In genomic region chr16:78988361-78988992, GRCh38 we compare ENCODE assay signal across 14 cellular contexts.
A peak's percentile ranks its signal among the peaks of the same experiment; 100 is the strongest.
DNase-seq lines count a peak whose midpoint lies in the region; ATAC-seq and TF ChIP-seq lines count a peak whose summit lies in the region.
"Had no signal": no experiment of that assay in that cellular context is flagged by ENCODE, and none has a peak within 500 bp of the region (broad histone marks: within the 10 kb centered on the region; RNA-seq: fewer than 3 reads in every experiment).

No MANE protein-coding gene starts in this region.

- peak; percentile 89 for ATAC-seq in WTC11
- ATAC-seq in GM18858 (IDR thresholded peaks at IDR 0.05; ENCODE audit: unreplicated experiment): no peak
- no peak for ATAC-seq in GM21515 (IDR thresholded peaks at IDR 0.05; ENCODE audit: unreplicated experiment)
- ATAC-seq: activated naive CD8-positive, alpha-beta T cell treated with anti-CD3 and anti-CD28 coated beads, Interleukin-2, amount 50 U/mL, for 24 hours had no signal

- no peak overlapping the region; the same call in 1 of the 2 replicates for H3K27ac Mint-ChIP-seq in WTC11
- no peak overlapping the region for H3K27ac Mint-ChIP-seq in nephron progenitor cell
- H3K27ac Mint-ChIP-seq: activated naive CD8-positive, alpha-beta T cell treated with anti-CD3 and anti-CD28 coated beads, Interleukin-2, amount 50 U/mL, for 24 hours; activated T-helper 2 cell treated with anti-CD3 and anti-CD28 coated beads, Interferon-gamma antibody, Interleukin-2, Interleukin-4, amounts not matched to agents 10 μg/mL and 5 μg/mL and 100 μg/mL, durations not matched to agents 14 hours and 24 hours and 36 hours; stimulated activated naive CD8-positive, alpha-beta T cell treated with anti-CD3 and anti-CD28 coated beads, Interleukin-15, Interleukin-2, amounts not matched to agents 100 ng/mL and 50 ng/mL, for 24 hours had no signal

- H3K4me3 Mint-ChIP-seq in WTC11: no peak overlapping the region
- peak overlapping the region; percentile 15 for H3K4me3 Mint-ChIP-seq in nephron progenitor cell
- H3K4me3 Mint-ChIP-seq: activated naive CD8-positive, alpha-beta T cell treated with anti-CD3 and anti-CD28 coated beads, Interleukin-2, amount 50 U/mL, for 24 hours; stimulated activated naive CD8-positive, alpha-beta T cell treated with anti-CD3 and anti-CD28 coated beads, Interleukin-15, Interleukin-2, amounts not matched to agents 100 ng/mL and 50 ng/mL, for 24 hours had no signal

- CTCF ChIA-PET in WTC11 (lab: Charles Lee): interaction anchor here (0.6 to 1.4 kb wide), 8 partner anchors 11 to 614 kb away, joined by 3 to 8 read pairs (median 4); no protein-coding TSS in a partner anchor

- POLR2A ChIA-PET in WTC11 (lab: Charles Lee): interaction anchor here (0.7 kb wide), 1 partner anchor 339 kb away, joined by 3 read pairs; no protein-coding TSS in a partner anchor

- DNase-seq in CD1c-positive myeloid dendritic cell (ENCODE audit: extremely low spot score): peak; percentile 12
- DNase-seq in HuH-7 (ENCODE audit: low spot score): peak; percentile 52
- peak; percentile 30 for DNase-seq in WTC11 (ENCODE audit: low spot score)
- DNase-seq in nephron progenitor cell: no peak
- no peak for DNase-seq in HPDE6-E6E7 (ENCODE audit: extremely low spot score)
- DNase-seq: activated naive CD8-positive, alpha-beta T cell treated with anti-CD3 and anti-CD28 coated beads, Interleukin-2, amount 50 U/mL, for 24 hours; esophagus squamous epithelium; NCI-H1694; SJCRH30; upper lobe of left lung had no signal

- H3K27me3 Mint-ChIP-seq in WTC11 (ENCODE audit: low read depth): no peaks in the 10 kb centered on the region
- peaks cover 13% of the 10 kb centered on the region for H3K27me3 Mint-ChIP-seq in nephron progenitor cell (ENCODE audit: low read depth, poor library complexity)
- H3K27me3 Mint-ChIP-seq: activated naive CD8-positive, alpha-beta T cell treated with anti-CD3 and anti-CD28 coated beads, Interleukin-2, amount 50 U/mL, for 24 hours; stimulated activated naive CD8-positive, alpha-beta T cell treated with anti-CD3 and anti-CD28 coated beads, Interleukin-15, Interleukin-2, amounts not matched to agents 100 ng/mL and 50 ng/mL, for 24 hours had no signal

- H3K36me3 Mint-ChIP-seq in WTC11: no peaks in the 10 kb centered on the region; the same call in 1 of the 2 replicates
- no peaks in the 10 kb centered on the region for H3K36me3 Mint-ChIP-seq in nephron progenitor cell (ENCODE audit: low read depth)

- H3K9me3 Mint-ChIP-seq in WTC11: 0 out of 2 replicates have a peak, but pooled peaks cover 5% of the 10 kb centered on the region
- H3K9me3 Mint-ChIP-seq in nephron progenitor cell: peaks cover 8% of the 10 kb centered on the region
- H3K9me3 Mint-ChIP-seq: activated T-helper 2 cell treated with anti-CD3 and anti-CD28 coated beads, Interferon-gamma antibody, Interleukin-2, Interleukin-4, amounts not matched to agents 10 μg/mL and 5 μg/mL and 100 μg/mL, durations not matched to agents 14 hours and 24 hours and 36 hours; stimulated activated naive CD8-positive, alpha-beta T cell treated with anti-CD3 and anti-CD28 coated beads, Interleukin-15, Interleukin-2, amounts not matched to agents 100 ng/mL and 50 ng/mL, for 24 hours had no signal

- TF ChIP-seq CTCF in WTC11 (IDR thresholded peaks at IDR 0.05): peak; percentile 36
- TF ChIP-seq CTCF in nephron progenitor cell (IDR thresholded peaks at IDR 0.05): peak; percentile 32

- peaks cover 53% of the 10 kb centered on the region for H3K4me1 Mint-ChIP-seq in WTC11
- peaks cover 72% of the 10 kb centered on the region for H3K4me1 Mint-ChIP-seq in nephron progenitor cell

TF ChIP-seq in WTC11, 78 proteins besides CTCF, POLR2A, EP300 and RAD21:
- TF ChIP-seq SP1 (CRISPR knock-in tag; conservative IDR thresholded peaks at IDR 0.05) (no peak), ATF1 (CRISPR knock-in tag; IDR thresholded peaks at IDR 0.05) (no peak), TEAD1 (CRISPR knock-in tag; IDR thresholded peaks at IDR 0.05) (no peak), TCF7 (CRISPR knock-in tag; IDR thresholded peaks at IDR 0.05; ENCODE audit: low read depth) (no peak)

Comparison
In these comparisons a context has a peak if more than half of its experiments do, and no peak if none do; other contexts are left out.
1. DNase-seq: peak in CD1c-positive myeloid dendritic cell (single experiment), HuH-7 (single experiment) and WTC11 (single experiment); none in nephron progenitor cell (single experiment) and HPDE6-E6E7 (single experiment).